In the genomic region with DNA sequence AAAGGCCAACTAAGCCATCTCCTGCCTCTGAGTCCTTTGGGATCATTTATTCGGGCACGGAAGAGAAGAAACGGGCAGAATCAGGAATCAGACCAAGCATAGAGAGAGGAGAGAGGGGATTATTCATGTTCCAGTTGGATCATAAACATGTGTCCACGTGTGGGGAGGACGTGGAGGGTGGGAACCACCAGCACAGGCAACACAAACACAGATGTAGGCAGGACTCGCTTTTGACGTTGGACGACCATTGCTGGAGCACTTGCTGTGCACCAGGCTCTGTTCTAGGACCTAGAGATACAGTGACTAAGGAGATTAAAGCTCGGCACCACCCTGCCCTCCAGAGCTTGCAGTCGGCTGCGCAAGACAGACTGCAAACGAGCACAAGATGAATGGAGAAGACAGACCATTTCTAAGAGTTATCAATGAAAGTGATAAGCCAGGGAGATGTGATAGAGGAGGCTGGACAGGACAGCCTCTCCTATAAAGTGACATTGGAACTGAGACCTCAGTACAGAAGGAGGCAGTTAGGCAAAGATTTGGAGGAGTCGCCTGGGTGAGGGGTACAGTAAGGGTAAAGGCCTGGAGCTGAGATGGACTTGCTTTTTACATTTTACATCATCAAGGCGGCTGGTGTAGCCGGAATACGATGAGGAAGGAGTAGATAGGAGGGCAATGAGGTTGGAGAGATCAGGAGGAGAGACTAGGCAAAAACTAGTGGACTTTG, we compare ENCODE assay signal across 9 cellular contexts. TPM values are rescaled to one million over a fixed set of nuclear protein-coding genes. Genes with fewer than 3 reads are reported as not detected.
DNase-seq lines count a peak whose midpoint lies in the region; ATAC-seq and TF ChIP-seq lines count a peak whose summit lies in the region.
"Had no signal": no experiment of that assay in that cellular context is flagged by ENCODE, and none has a peak within 500 bp of the region (broad histone marks: within the 10 kb centered on the region; RNA-seq: fewer than 3 reads in every experiment).

No MANE protein-coding gene starts in this region.

- peak overlapping the region; percentile 85 for H3K4me3 Mint-ChIP-seq in activated T-cell treated with anti-CD3 and anti-CD28 coated beads, Interleukin-2, amount 50 U/mL, for 4 hours
- H3K4me3 Mint-ChIP-seq in activated T-cell treated with anti-CD3 and anti-CD28 coated beads, Interleukin-2, amount 50 U/mL, for 72 hours, result peak overlapping the region; percentile 87 to 91

- peak overlapping the region; percentile 18 for H3K27ac Mint-ChIP-seq in activated T-cell treated with anti-CD3 and anti-CD28 coated beads, Interleukin-2, amount 50 U/mL, for 72 hours

- no peaks in the 10 kb centered on the region for H3K36me3 ChIP-seq in thyroid gland
- H3K36me3 ChIP-seq: BE2C had no signal

- no peaks in the 10 kb centered on the region for H3K36me3 Mint-ChIP-seq in activated T-cell treated with anti-CD3 and anti-CD28 coated beads, Interleukin-2, amount 50 U/mL, for 4 hours (ENCODE audit: insufficient read depth)
- peaks cover 0 to 5% of the 10 kb centered on the region in 2 donors for H3K36me3 Mint-ChIP-seq in activated T-cell treated with anti-CD3 and anti-CD28 coated beads, Interleukin-2, amount 50 U/mL, for 72 hours (ENCODE audit: insufficient read depth in 2 of 2)

- TF ChIP-seq CTCF in thyroid gland (IDR thresholded peaks at IDR 0.05), result peak in 1 of 6 experiments; percentile 13

- H3K27ac ChIP-seq in thyroid gland, result peak overlapping the region; percentile 21 to 88 (median 81)

- intact Hi-C loops in left colon (cut with DNase I, micrococcal nuclease) (loop anchor here in 1 of 2 donors (2.0 kb wide), 1 partner anchor 96 kb away; no protein-coding TSS in a partner anchor), thyroid gland (cut with DNase I) (no loop called here)

- peak overlapping the region in 2 of 3 donors; percentile 32 to 39 for H3K4me3 ChIP-seq in thyroid gland (replicated peaks in 1 of 3)

- H3K4me1 Mint-ChIP-seq in activated T-cell treated with anti-CD3 and anti-CD28 coated beads, Interleukin-2, amount 50 U/mL, for 4 hours (ENCODE audit: low read depth), result peaks cover 33% of the 10 kb centered on the region
- peaks cover 41% of the 10 kb centered on the region for H3K4me1 Mint-ChIP-seq in activated T-cell treated with anti-CD3 and anti-CD28 coated beads, Interleukin-2, amount 50 U/mL, for 72 hours (ENCODE audit: low read depth)

- ATAC-seq in activated T-cell treated with anti-CD3 and anti-CD28 coated beads, Interleukin-2, amount 50 U/mL, for 4 hours, result no peak
- no peak for ATAC-seq in activated T-cell treated with anti-CD3 and anti-CD28 coated beads, Interleukin-2, amount 50 U/mL, for 72 hours (replicated peaks in 1 of 2)
- ATAC-seq in left colon, result peak; percentile 9

- no peaks in the 10 kb centered on the region for H3K9me3 ChIP-seq in thyroid gland
- H3K9me3 ChIP-seq: BE2C had no signal

- no peaks in the 10 kb centered on the region for H3K27me3 Mint-ChIP-seq in activated T-cell treated with anti-CD3 and anti-CD28 coated beads, Interleukin-2, amount 50 U/mL, for 4 hours (ENCODE audit: low read depth)
- H3K27me3 Mint-ChIP-seq in activated T-cell treated with anti-CD3 and anti-CD28 coated beads, Interleukin-2, amount 50 U/mL, for 72 hours (ENCODE audit: low read depth), result no peaks in the 10 kb centered on the region

- WGBS in thyroid gland, 2 donors, result 17 to 20% methylated on average over 16 of the region's 16 CpGs

- no peak for TF ChIP-seq POLR2A in thyroid gland (IDR thresholded peaks at IDR 0.05)

- H3K4me1 ChIP-seq in thyroid gland, result peaks cover 16 to 21% of the 10 kb centered on the region in 2 donors
- H3K4me1 ChIP-seq: BE2C had no signal

- no peak for DNase-seq in activated T-cell treated with anti-CD3 and anti-CD28 coated beads, Interleukin-2, amount 50 U/mL, for 4 hours
- DNase-seq in activated T-cell treated with anti-CD3 and anti-CD28 coated beads for 4 hours (no peak), left colon (no peak), thyroid gland (no peak), GM19240 (ENCODE audit: insufficient read length, low spot score) (no peak), UCSD-AML1 (lab: John Stamatoyannopoulos, UW; ENCODE audit: unreplicated experiment) (no peak), NAMALWA (ENCODE audit: low spot score) (no peak)
- peak; percentile 16 to 24 for DNase-seq in activated T-cell treated with anti-CD3 and anti-CD28 coated beads, Interleukin-2, amount 50 U/mL, for 72 hours
- DNase-seq: BE2C had no signal

- H3K9me3 Mint-ChIP-seq in activated T-cell treated with anti-CD3 and anti-CD28 coated beads, Interleukin-2, amount 50 U/mL, for 4 hours, result no peaks in the 10 kb centered on the region
- H3K9me3 Mint-ChIP-seq in activated T-cell treated with anti-CD3 and anti-CD28 coated beads, Interleukin-2, amount 50 U/mL, for 72 hours, result no peaks in the 10 kb centered on the region

- no peaks in the 10 kb centered on the region for H3K27me3 ChIP-seq in thyroid gland
- H3K27me3 ChIP-seq: BE2C had no signal

RNA-seq across cellular contexts. Expression of a gene that starts 0.7 kb away (rescaled TPM):
- 10 to 100 TPM; 24.6 to 27.8 (median 27.4) TPM for total RNA-seq in activated T-cell treated with anti-CD3 and anti-CD28 coated beads, Interleukin-2, amount 50 U/mL, for 4 hours
- 10 to 100 TPM; 19.9 to 24.5 TPM for total RNA-seq in activated T-cell treated with anti-CD3 and anti-CD28 coated beads, Interleukin-2, amount 50 U/mL, for 72 hours
- total RNA-seq in left colon (10 to 100 TPM; 46.7 to 52.1 TPM), thyroid gland (10 to 100 TPM; 14.1 to 27.4 (median 20.7) TPM)

RNA-seq across cellular contexts. Expression of a gene that starts 6.0 kb away (rescaled TPM):
- 10 to 100 TPM; 65.7 to 75.6 (median 70.7) TPM for total RNA-seq in activated T-cell treated with anti-CD3 and anti-CD28 coated beads, Interleukin-2, amount 50 U/mL, for 4 hours
- 100 to 1,000 TPM; 111 to 114 TPM for total RNA-seq in activated T-cell treated with anti-CD3 and anti-CD28 coated beads, Interleukin-2, amount 50 U/mL, for 72 hours
- 1 to 10 TPM; 8.2 to 8.5 TPM for total RNA-seq in left colon
- 1 to 10 TPM; 1.7 to 4.3 (median 2.6) TPM for total RNA-seq in thyroid gland

RNA-seq across cellular contexts. Expression of a gene that starts 27.0 kb away (rescaled TPM):
- total RNA-seq in activated T-cell treated with anti-CD3 and anti-CD28 coated beads, Interleukin-2, amount 50 U/mL, for 4 hours, result 10 to 100 TPM; 31.8 to 40.2 (median 37.4) TPM
- total RNA-seq in activated T-cell treated with anti-CD3 and anti-CD28 coated beads, Interleukin-2, amount 50 U/mL, for 72 hours, result 10 to 100 TPM; 49.0 to 68.4 TPM
- 10 to 100 TPM; 73.6 to 73.9 TPM for total RNA-seq in left colon
- 10 to 100 TPM; 48.9 to 65.8 (median 58.8) TPM for total RNA-seq in thyroid gland

RNA-seq across cellular contexts. Expression of a gene that starts 29.1 kb away (rescaled TPM):
- total RNA-seq in activated T-cell treated with anti-CD3 and anti-CD28 coated beads, Interleukin-2, amount 50 U/mL, for 4 hours, result 10 to 100 TPM; 60.4 to 86.3 (median 78.6) TPM
- 100 to 1,000 TPM; 130 to 162 TPM for total RNA-seq in activated T-cell treated with anti-CD3 and anti-CD28 coated beads, Interleukin-2, amount 50 U/mL, for 72 hours
- 100 to 1,000 TPM; 124 to 128 TPM for total RNA-seq in left colon
- total RNA-seq in thyroid gland, result 100 to 1,000 TPM in 3 of 4 donors, 10 to 100 TPM in 1; 87.9 to 152 (median 116) TPM

RNA-seq across cellular contexts. Expression of a gene that starts 46.1 kb away (rescaled TPM):
- 1 to 10 TPM; 6.5 to 7.4 (median 6.7) TPM for total RNA-seq in activated T-cell treated with anti-CD3 and anti-CD28 coated beads, Interleukin-2, amount 50 U/mL, for 4 hours
- total RNA-seq in activated T-cell treated with anti-CD3 and anti-CD28 coated beads, Interleukin-2, amount 50 U/mL, for 72 hours, result 1 to 10 TPM; 1.8 to 2.5 TPM
- total RNA-seq in left colon (100 to 1,000 TPM in 1 of 2 donors, 10 to 100 TPM in 1; 49.0 to 162 TPM), thyroid gland (100 to 1,000 TPM; 126 to 631 (median 350) TPM)

Comparison
In these comparisons a context has a peak if more than half of its experiments do, and no peak if none do; other contexts are left out.
1. DNase-seq: peak in activated T-cell treated with anti-CD3 and anti-CD28 coated beads, Interleukin-2, amount 50 U/mL, for 72 hours (2 of 2); none in activated T-cell treated with anti-CD3 and anti-CD28 coated beads, Interleukin-2, amount 50 U/mL, for 4 hours (single experiment), activated T-cell treated with anti-CD3 and anti-CD28 coated beads for 4 hours (single experiment), left colon (0 of 2), thyroid gland (0 of 2), GM19240 (single experiment), UCSD-AML1 (single experiment) and NAMALWA (single experiment).
2. RNA of a gene that starts 6.0 kb away (total RNA-seq): 111 to 114 TPM in activated T-cell treated with anti-CD3 and anti-CD28 coated beads, Interleukin-2, amount 50 U/mL, for 72 hours and 65.7 to 75.6 TPM in activated T-cell treated with anti-CD3 and anti-CD28 coated beads, Interleukin-2, amount 50 U/mL, for 4 hours; 8.2 to 8.5 TPM in left colon and 1.7 to 4.3 TPM in thyroid gland; every median in the first group is over 4 times any median in the second.